ENCODE assay signal across 1 cellular context in the genomic region with DNA sequence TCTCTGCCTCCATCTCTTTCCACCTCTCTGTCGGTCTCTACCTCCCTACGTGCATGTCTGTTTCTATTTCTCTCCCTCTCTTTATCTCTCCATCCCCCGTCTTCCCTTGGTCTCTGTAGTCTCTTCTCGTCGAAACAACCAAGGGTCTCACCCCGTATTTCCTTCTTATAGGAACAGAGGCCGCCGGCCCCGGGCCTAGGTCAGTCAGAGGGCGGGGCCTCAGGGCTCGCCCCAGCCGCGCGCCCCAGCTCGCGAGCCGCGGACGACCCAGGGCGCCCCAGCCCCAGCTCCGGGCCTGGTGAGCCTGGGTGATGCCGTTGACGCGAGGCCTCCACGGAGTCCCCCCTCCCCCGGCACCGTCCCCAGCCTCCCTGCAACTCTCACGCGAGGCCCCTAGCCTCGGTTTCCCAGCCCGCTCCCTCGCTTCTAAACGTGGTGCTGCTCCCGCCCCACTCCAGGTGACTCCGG.
TF ChIP-seq lines count a peak whose summit lies in the region.

No MANE protein-coding gene starts in this region.

TF ChIP-seq in HCT116, 20 proteins besides CTCF, POLR2A, EP300 and RAD21 (continued from another document):
- no peak for TF ChIP-seq REST (IDR thresholded peaks at IDR 0.05; ENCODE audit: low read depth)
- no peak for TF ChIP-seq CBX3 (IDR thresholded peaks at IDR 0.05; ENCODE audit: low read depth)
- no peak for TF ChIP-seq JUND (IDR thresholded peaks at IDR 0.05)
- TF ChIP-seq TCF7L2 (IDR thresholded peaks at IDR 0.05; ENCODE audit: borderline replicate concordance, extremely low read depth, insufficient read depth, insufficient read length): no peak
- TF ChIP-seq SP1 (IDR thresholded peaks at IDR 0.05; ENCODE audit: low read depth): no peak
- TF ChIP-seq POLR2AphosphoS5 (IDR thresholded peaks at IDR 0.05; ENCODE audit: low read depth, low read length): no peak
- TF ChIP-seq, protein P1, sequence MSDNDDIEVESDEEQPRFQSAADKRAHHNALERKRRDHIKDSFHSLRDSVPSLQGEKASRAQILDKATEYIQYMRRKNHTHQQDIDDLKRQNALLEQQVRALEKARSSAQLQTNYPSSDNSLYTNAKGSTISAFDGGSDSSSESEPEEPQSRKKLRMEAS (IDR thresholded peaks at IDR 0.05): no peak
- TF ChIP-seq YY1 (IDR thresholded peaks at IDR 0.05; ENCODE audit: extremely low read depth, insufficient replicate concordance, low read depth, low read length): no peak
- no peak for TF ChIP-seq ZBTB33 (IDR thresholded peaks at IDR 0.05; ENCODE audit: extremely low read depth, insufficient replicate concordance, low read length)
- TF ChIP-seq ZFX (IDR thresholded peaks at IDR 0.05): no peak
- no peak for TF ChIP-seq ZNF274 (IDR thresholded peaks at IDR 0.05; ENCODE audit: low read depth, low read length)
- TF ChIP-seq ATF3 (IDR thresholded peaks at IDR 0.05): no peak
- TF ChIP-seq EGR1 (IDR thresholded peaks at IDR 0.05; ENCODE audit: low read depth): no peak
- TF ChIP-seq FOSL1 (IDR thresholded peaks at IDR 0.05; ENCODE audit: low read depth): no peak
- no peak for TF ChIP-seq CEBPB (IDR thresholded peaks at IDR 0.05; ENCODE audit: low read depth)
- TF ChIP-seq SIN3A (IDR thresholded peaks at IDR 0.05; ENCODE audit: low read depth): no peak
- no peak for TF ChIP-seq SRF (IDR thresholded peaks at IDR 0.05; ENCODE audit: low read depth)
